10 cellular contexts compared by ENCODE assay signal in the genomic region with DNA sequence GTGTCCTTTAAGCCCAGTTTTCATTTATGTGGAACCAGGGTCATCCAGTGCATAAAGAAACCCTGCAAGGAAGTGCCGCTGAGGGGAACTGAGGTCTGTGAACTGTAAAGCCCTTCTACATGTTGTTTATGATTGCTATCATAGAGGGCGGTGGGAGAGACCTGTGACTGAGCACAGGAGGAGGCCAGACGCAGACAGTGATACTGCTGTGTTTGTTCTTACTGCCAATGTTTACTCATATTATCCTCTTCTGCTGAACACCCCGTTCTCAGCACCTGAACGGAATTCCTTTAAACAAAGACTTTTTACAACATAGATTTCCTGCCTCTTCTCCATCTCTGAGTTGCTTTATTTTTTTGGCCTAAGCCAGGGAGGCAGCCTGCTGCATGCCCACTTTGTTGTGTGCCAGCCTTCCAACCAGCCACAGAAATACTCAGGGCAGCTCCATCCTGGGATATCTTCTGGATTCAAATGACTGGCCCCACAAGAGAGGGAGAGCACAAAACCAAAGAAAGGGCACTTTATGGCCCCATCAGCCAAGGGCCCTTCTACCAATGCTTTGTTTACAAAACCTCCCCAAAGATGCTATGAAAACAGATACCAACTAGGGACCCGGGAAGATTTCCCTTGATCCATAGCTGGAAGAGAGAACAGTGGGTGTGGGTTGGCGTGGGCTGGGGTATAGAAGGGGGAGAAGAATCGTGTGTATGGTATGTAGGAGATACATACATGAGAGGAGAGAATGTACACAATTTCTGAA. TPM values are rescaled to one million over a fixed set of nuclear protein-coding genes. Genes with fewer than 3 reads are reported as not detected.
DNase-seq lines count a peak whose midpoint lies in the region; ATAC-seq, FAIRE-seq and TF ChIP-seq lines count a peak whose summit lies in the region.
"Had no signal": no experiment of that assay in that cellular context is flagged by ENCODE, and none has a peak within 500 bp of the region (broad histone marks: within the 10 kb centered on the region; RNA-seq: fewer than 3 reads in every experiment).

No MANE protein-coding gene starts in this region.

- H3K27ac ChIP-seq in CD4-positive, alpha-beta memory T cell (ENCODE audit: low read depth, low read length): no peak overlapping the region
- H3K27ac ChIP-seq: brain microvascular endothelial cell had no signal

- peaks cover 0 to 10% (median 8%) of the 10 kb centered on the region in 4 donors for H3K4me1 Mint-ChIP-seq in CD4-positive, alpha-beta memory T cell
- H3K4me1 Mint-ChIP-seq in IgD-negative memory B cell (peaks cover 3 to 5% (median 4%) of the 10 kb centered on the region in 3 donors), neural crest cell (peaks cover 9% of the 10 kb centered on the region)

- CTCF ChIA-PET in CD4-positive, alpha-beta memory T cell (lab: Charles Lee; ENCODE audit: partially characterized antibody): no interaction called here

- no peak for FAIRE-seq in bronchial epithelial cell (lab: Jason Lieb, UNC)

- H3K27me3 Mint-ChIP-seq in CD4-positive, alpha-beta memory T cell: peaks cover 30 to 42% of the 10 kb centered on the region in 2 donors
- H3K27me3 Mint-ChIP-seq in IgD-negative memory B cell (peaks cover 22% of the 10 kb centered on the region), neural crest cell (ENCODE audit: low read depth) (peaks cover 45% of the 10 kb centered on the region)

- no peaks in the 10 kb centered on the region for H3K36me3 ChIP-seq in CD4-positive, alpha-beta memory T cell (ENCODE audit: insufficient read depth, low read length)
- no peaks in the 10 kb centered on the region for H3K36me3 ChIP-seq in bronchial epithelial cell (ENCODE audit: control insufficient read depth, insufficient read depth, low read length)
- H3K36me3 ChIP-seq: brain microvascular endothelial cell had no signal

- TF ChIP-seq CTCF in bronchial epithelial cell (IDR thresholded peaks at IDR 0.05; ENCODE audit: insufficient read depth, low read length, severe bottlenecking) (no peak), neural crest cell (conservative IDR thresholded peaks at IDR 0.05) (no peak)

- no peak overlapping the region for H3K27ac Mint-ChIP-seq in CD4-positive, alpha-beta memory T cell
- no peak overlapping the region for H3K27ac Mint-ChIP-seq in IgD-negative memory B cell
- H3K27ac Mint-ChIP-seq in neural crest cell (ENCODE audit: unreplicated experiment): no peak overlapping the region
- H3K27ac Mint-ChIP-seq: CD14-positive monocyte had no signal

- H3K36me3 Mint-ChIP-seq in CD4-positive, alpha-beta memory T cell: no peaks in the 10 kb centered on the region
- H3K36me3 Mint-ChIP-seq in IgD-negative memory B cell (no peaks in the 10 kb centered on the region), neural crest cell (ENCODE audit: low read depth) (no peaks in the 10 kb centered on the region)
- H3K36me3 Mint-ChIP-seq: CD14-positive monocyte had no signal

- intact Hi-C loops in CD4-positive, alpha-beta memory T cell (cut with micrococcal nuclease): no loop called here

- no peak for DNase-seq in CD4-positive, alpha-beta memory T cell
- peak; percentile 24 for DNase-seq in bronchial epithelial cell (ENCODE audit: low read depth)
- no peak for DNase-seq in neural crest cell (ENCODE audit: low read depth, low spot score)
- no peak for DNase-seq in DMS 273 (lab: John Stamatoyannopoulos, UW; ENCODE audit: unreplicated experiment)
- DNase-seq in stimulated activated CD8-positive, alpha-beta memory T cell treated with anti-CD3 and anti-CD28 coated beads, Interleukin-4, amount 100 ng/mL, for 48 hours: no peak
- DNase-seq: brain microvascular endothelial cell had no signal

- H3K4me3 ChIP-seq in CD4-positive, alpha-beta memory T cell (ENCODE audit: low read length in 2 of 2): no peak overlapping the region
- H3K4me3 ChIP-seq in bronchial epithelial cell (ENCODE audit: low read depth, low read length): no peak overlapping the region

- no peaks in the 10 kb centered on the region for H3K9me3 ChIP-seq in CD4-positive, alpha-beta memory T cell (ENCODE audit: control insufficient read depth in 1 of 2, low read length in 2 of 2)

- peak overlapping the region in 5 of 8 donors; percentile 2 to 65 (median 21) for H3K4me3 Mint-ChIP-seq in CD4-positive, alpha-beta memory T cell
- peak overlapping the region in 3 of 4 donors; percentile 28 to 79 (median 72) for H3K4me3 Mint-ChIP-seq in IgD-negative memory B cell
- H3K4me3 Mint-ChIP-seq in neural crest cell: peak overlapping the region; percentile 81

- no peak for ATAC-seq in HG03280 (IDR thresholded peaks at IDR 0.05; ENCODE audit: unreplicated experiment)
- no peak for ATAC-seq in GM18511 (IDR thresholded peaks at IDR 0.05; ENCODE audit: unreplicated experiment)

- H3K9me3 Mint-ChIP-seq in CD4-positive, alpha-beta memory T cell: no peaks in the 10 kb centered on the region
- no peaks in the 10 kb centered on the region for H3K9me3 Mint-ChIP-seq in IgD-negative memory B cell
- no peaks in the 10 kb centered on the region for H3K9me3 Mint-ChIP-seq in neural crest cell

- POLR2A ChIA-PET in CD4-positive, alpha-beta memory T cell (lab: Charles Lee; ENCODE audit: partially characterized antibody): no interaction called here

- peaks cover 5% of the 10 kb centered on the region for H3K4me1 ChIP-seq in CD4-positive, alpha-beta memory T cell (ENCODE audit: insufficient read depth, low read length)

- H3K27me3 ChIP-seq in CD4-positive, alpha-beta memory T cell (ENCODE audit: insufficient read depth, low read length): no peaks in the 10 kb centered on the region
- no peaks in the 10 kb centered on the region for H3K27me3 ChIP-seq in bronchial epithelial cell (ENCODE audit: control insufficient read depth, insufficient read depth, low read length)

RNA-seq across cellular contexts. Expression of a gene that starts 1.1 kb away (rescaled TPM):
- not detected for total RNA-seq in CD4-positive, alpha-beta memory T cell
- polyA plus RNA-seq in CD4-positive, alpha-beta memory T cell: not detected
- polyA plus RNA-seq in IgD-negative memory B cell: not detected
- total RNA-seq in bronchial epithelial cell: 21.4 and 26.1 TPM in 2 replicates
- 2.5 and 2.8 TPM in 2 replicates for total RNA-seq in neural crest cell
- polyA plus RNA-seq: CD14-positive monocyte had no signal

Comparison
In these comparisons a context has a peak if more than half of its experiments do, and no peak if none do; other contexts are left out.
1. H3K4me3 Mint-ChIP-seq: peak in every context shown above with its lines; median percentile 81 in neural crest cell; 72 in IgD-negative memory B cell; 21 in CD4-positive, alpha-beta memory T cell.